Comparison of ENCODE assay signal across 15 cellular contexts in the genomic region with DNA sequence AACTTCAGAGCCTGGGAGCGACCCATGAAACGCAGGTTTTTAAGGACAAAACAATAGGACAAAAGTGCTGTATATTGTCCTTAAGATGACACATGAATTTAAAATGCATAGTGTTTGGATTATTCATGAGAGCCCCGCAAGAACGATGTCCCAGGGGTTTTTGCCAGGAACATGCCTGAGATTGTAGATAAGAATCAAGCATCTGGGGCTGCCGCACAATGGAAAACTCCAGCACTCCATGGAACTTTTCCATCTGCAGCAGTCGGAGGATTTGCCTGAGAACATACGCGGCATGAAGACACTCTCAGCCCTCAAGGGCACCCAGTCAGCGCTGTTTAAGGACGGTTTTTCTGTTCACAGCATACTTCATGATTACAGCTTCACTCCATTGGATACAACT. TPM values are rescaled to one million over a fixed set of nuclear protein-coding genes. Genes with fewer than 3 reads are reported as not detected.
DNase-seq lines count a peak whose midpoint lies in the region; ATAC-seq and TF ChIP-seq lines count a peak whose summit lies in the region.
"Had no signal": no experiment of that assay in that cellular context is flagged by ENCODE, and none has a peak within 500 bp of the region (broad histone marks: within the 10 kb centered on the region; RNA-seq: fewer than 3 reads in every experiment).

No MANE protein-coding gene starts in this region.

- no peaks in the 10 kb centered on the region for H3K9me3 ChIP-seq in A673 (ENCODE audit: low read depth, low read length, poor library complexity, severe bottlenecking)
- H3K9me3 ChIP-seq: tibial nerve had no signal

- H3K27ac ChIP-seq in A673 (ENCODE audit: low read depth, low read length, poor library complexity, severe bottlenecking) (no peak overlapping the region), mesendoderm (ENCODE audit: low read depth, low read length) (no peak overlapping the region)

- CTCF ChIA-PET in A673 (lab: Charles Lee): no interaction called here

- H2BK5ac ChIP-seq in mesendoderm (ENCODE audit: low read length): no peak overlapping the region

- peak; percentile 29 for DNase-seq in A673 (ENCODE audit: low spot score)
- peak; percentile 63 for DNase-seq in NCI-H2171 treated with DMSO at 0.1 percent for 48 hours (lab: John Stamatoyannopoulos, UW)
- peak; percentile 34 for DNase-seq in endothelial cell (ENCODE audit: low spot score)
- DNase-seq in mesendoderm: no peak
- DNase-seq in amygdala (lab: John Stamatoyannopoulos, UW): no peak
- no peak for DNase-seq in SHP77 treated with DMSO at 0.1 percent for 48 hours (lab: John Stamatoyannopoulos, UW)
- DNase-seq in SKM-1 (lab: John Stamatoyannopoulos, UW; ENCODE audit: unreplicated experiment): no peak
- DNase-seq: activated CD8-positive, alpha-beta T cell treated with anti-CD3 and anti-CD28 coated beads for 36 hours; hypothalamus; NCI-H1930 had no signal

- H3K4me1 Mint-ChIP-seq in endothelial cell (ENCODE audit: unreplicated experiment): peaks cover 66% of the 10 kb centered on the region

- no peak overlapping the region for H3K4me3 Mint-ChIP-seq in endothelial cell (ENCODE audit: unreplicated experiment)
- H3K4me3 Mint-ChIP-seq: activated CD8-positive, alpha-beta T cell treated with anti-CD3 and anti-CD28 coated beads for 36 hours; T-helper 2 cell treated with Interferon-gamma antibody and Interleukin-4, amounts not matched to agents 5 μg/mL and 100 μg/mL, for 36 hours had no signal

- H3K79me1 ChIP-seq in mesendoderm (ENCODE audit: low read length): no peaks in the 10 kb centered on the region

- H3K18ac ChIP-seq in mesendoderm (ENCODE audit: low read length): no peak overlapping the region

- TF ChIP-seq CTCF in A673 (conservative IDR thresholded peaks at IDR 0.05; ENCODE audit: low read depth, low read length) (no peak), endothelial cell (IDR thresholded peaks at IDR 0.05; ENCODE audit: unreplicated experiment) (no peak)

- ATAC-seq in HG03460 (IDR thresholded peaks at IDR 0.05; ENCODE audit: unreplicated experiment): no peak
- ATAC-seq: activated CD8-positive, alpha-beta T cell treated with anti-CD3 and anti-CD28 coated beads for 36 hours; K562; sciatic nerve had no signal

- intact Hi-C loops in A673 (cut with micrococcal nuclease; ENCODE audit: unreplicated experiment): loop anchor here (10.0 kb wide), 1 partner anchor 211 kb away; no protein-coding TSS in a partner anchor

- H3K4me1 ChIP-seq in A673 (ENCODE audit: insufficient read depth, low read length, poor library complexity, severe bottlenecking) (no peaks in the 10 kb centered on the region), mesendoderm (ENCODE audit: control insufficient read depth, low read depth, low read length) (no peaks in the 10 kb centered on the region)

- H2BK15ac ChIP-seq in mesendoderm (replicated peaks; ENCODE audit: low read depth): no peak overlapping the region

- no peak overlapping the region for H4K5ac ChIP-seq in mesendoderm (ENCODE audit: low read length)

- H3K56ac ChIP-seq in mesendoderm (ENCODE audit: low read length): peak overlapping the region; percentile 25

- H2AK5ac ChIP-seq in mesendoderm (ENCODE audit: low read length): no peak overlapping the region

- no peaks in the 10 kb centered on the region for H3K79me2 ChIP-seq in mesendoderm (ENCODE audit: control insufficient read depth, insufficient read depth, low read length)

- H3K23ac ChIP-seq in mesendoderm (ENCODE audit: low read length): no peak overlapping the region

- no peak overlapping the region for H2BK120ac ChIP-seq in mesendoderm (ENCODE audit: low read depth, low read length)

- WGBS in mesendoderm (ENCODE audit: extremely low coverage, insufficient coverage, low lambda C conversion rate): no CpG with 5 or more reads among the region's 10 CpGs

- no peaks in the 10 kb centered on the region for H3K36me3 ChIP-seq in A673 (ENCODE audit: insufficient read depth, low read length, poor library complexity, severe bottlenecking)
- no peaks in the 10 kb centered on the region for H3K36me3 ChIP-seq in mesendoderm (ENCODE audit: control insufficient read depth, insufficient read depth, low read length)
- H3K36me3 ChIP-seq: tibial nerve had no signal

- no peak overlapping the region for H3K9ac ChIP-seq in mesendoderm (ENCODE audit: low read length)

- H3K27ac Mint-ChIP-seq in endothelial cell (ENCODE audit: unreplicated experiment): peak overlapping the region; percentile 54
- H3K27ac Mint-ChIP-seq: activated CD8-positive, alpha-beta T cell treated with anti-CD3 and anti-CD28 coated beads for 36 hours; T-helper 2 cell treated with Interferon-gamma antibody and Interleukin-4, amounts not matched to agents 5 μg/mL and 100 μg/mL, for 36 hours had no signal

- no peaks in the 10 kb centered on the region for H3K9me3 Mint-ChIP-seq in endothelial cell (ENCODE audit: unreplicated experiment)
- H3K9me3 Mint-ChIP-seq: activated CD8-positive, alpha-beta T cell treated with anti-CD3 and anti-CD28 coated beads for 36 hours; T-helper 2 cell treated with Interferon-gamma antibody and Interleukin-4, amounts not matched to agents 5 μg/mL and 100 μg/mL, for 36 hours had no signal

- POLR2A ChIA-PET in A673 (lab: Charles Lee; ENCODE audit: low non-redundant PET): no interaction called here

- peaks cover 5% of the 10 kb centered on the region for H3K27me3 ChIP-seq in A673 (replicated peaks; ENCODE audit: insufficient read depth, low read depth, low read length, poor library complexity)
- no peaks in the 10 kb centered on the region for H3K27me3 ChIP-seq in mesendoderm (ENCODE audit: insufficient read depth, low read length, poor library complexity)
- H3K27me3 ChIP-seq: tibial nerve had no signal

- H3K36me3 Mint-ChIP-seq in endothelial cell (ENCODE audit: low read depth, unreplicated experiment): no peaks in the 10 kb centered on the region

- H4K8ac ChIP-seq in mesendoderm (ENCODE audit: low read depth, low read length): no peak overlapping the region

- H3K4ac ChIP-seq in mesendoderm (ENCODE audit: low read depth, low read length): no peak overlapping the region

- H3K27me3 Mint-ChIP-seq in endothelial cell (ENCODE audit: unreplicated experiment): peaks cover 3% of the 10 kb centered on the region

- no TSS peak for BruUV-seq in A673 (replicated peaks; lab: Mats Ljungman, UMichigan)

- H3K4me2 ChIP-seq in mesendoderm (ENCODE audit: low read length): no peak overlapping the region

- no peak overlapping the region for H3K4me3 ChIP-seq in A673 (ENCODE audit: low read depth, low read length, poor library complexity, severe bottlenecking)
- H3K4me3 ChIP-seq in mesendoderm (ENCODE audit: low read length): no peak overlapping the region
- H3K4me3 ChIP-seq: K562 had no signal

RNA-seq across cellular contexts. Expression of gene ERG, which starts 5.3 kb away (rescaled TPM):
- total RNA-seq in A673 (2021) (not detected in 2 replicates), endothelial cell (ENCODE audit: unreplicated experiment) (133 TPM)
- polyA plus RNA-seq in mesendoderm (2013, experiment 1 of 2): 0.56 TPM
- 0.56 TPM for polyA plus RNA-seq in mesendoderm (2013, experiment 2 of 2)
- total RNA-seq: activated CD8-positive, alpha-beta T cell treated with anti-CD3 and anti-CD28 coated beads for 36 hours; K562 had no signal

Comparison
In these comparisons a context has a peak if more than half of its experiments do, and no peak if none do; other contexts are left out.
1. DNase-seq: peak in A673 (single experiment), NCI-H2171 treated with DMSO at 0.1 percent for 48 hours (single experiment) and endothelial cell (single experiment); none in mesendoderm (single experiment), amygdala (0 of 56), SHP77 treated with DMSO at 0.1 percent for 48 hours (single experiment) and SKM-1 (single experiment).
2. RNA of gene ERG, which starts 5.3 kb away (total RNA-seq): 133 TPM in endothelial cell (single experiment); not detected in A673; every median in the first group is over 100 times any median in the second.